ENCODE assay signal across 9 cellular contexts in the genomic region with DNA sequence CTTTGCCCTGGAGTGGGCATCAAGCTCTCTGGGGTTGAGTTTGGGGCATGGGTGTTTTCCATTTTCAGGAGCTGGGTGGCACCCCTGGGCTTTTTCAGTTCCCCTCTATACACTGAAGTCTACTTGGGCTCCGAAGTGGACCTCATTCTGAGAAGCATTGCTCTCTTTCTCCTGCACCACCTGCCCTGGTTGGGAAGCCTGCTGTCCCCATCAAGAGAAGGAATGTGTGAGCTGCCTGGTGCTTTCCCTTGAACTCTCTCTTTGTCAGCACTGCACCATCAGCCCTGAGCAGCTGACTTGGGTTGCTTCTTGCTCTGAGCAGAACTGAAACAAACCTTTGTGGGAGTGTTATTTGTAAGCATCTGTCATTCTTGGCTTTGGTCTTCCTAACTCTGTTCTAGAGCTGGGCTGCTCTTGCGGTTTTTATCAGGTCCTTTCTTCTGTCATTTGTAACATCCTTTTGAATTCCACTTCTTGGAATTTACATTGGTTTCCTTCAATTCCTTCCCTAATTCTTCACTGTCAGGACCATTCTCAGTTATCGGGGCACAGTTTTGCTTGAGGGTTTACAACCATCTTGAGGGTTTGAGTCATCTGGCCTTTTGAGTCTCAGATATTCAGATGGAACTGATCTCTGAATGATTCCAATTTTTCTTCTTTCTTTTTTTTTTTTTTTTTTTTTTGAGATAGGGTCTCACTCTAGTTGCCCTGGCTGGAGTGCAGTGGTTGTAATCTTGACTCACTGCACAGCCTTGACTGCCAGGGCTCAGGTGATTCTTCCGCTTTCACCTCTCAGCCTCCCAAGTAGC. TPM values are rescaled to one million over a fixed set of nuclear protein-coding genes. Genes with fewer than 3 reads are reported as not detected.
DNase-seq lines count a peak whose midpoint lies in the region; ATAC-seq and TF ChIP-seq lines count a peak whose summit lies in the region.
"Had no signal": no experiment of that assay in that cellular context is flagged by ENCODE, and none has a peak within 500 bp of the region (broad histone marks: within the 10 kb centered on the region; RNA-seq: fewer than 3 reads in every experiment).

No MANE protein-coding gene starts in this region.

- no peaks in the 10 kb centered on the region for H3K27me3 Mint-ChIP-seq in CD4-positive, alpha-beta T cell
- H3K27me3 Mint-ChIP-seq in activated T-helper 17 cell treated with anti-CD3 and anti-CD28 coated beads, Interleukin-2, amount 50 U/mL, for 72 hours, result no peaks in the 10 kb centered on the region
- no peaks in the 10 kb centered on the region for H3K27me3 Mint-ChIP-seq in naive thymus-derived CD4-positive, alpha-beta T cell

- H3K27me3 ChIP-seq in CD4-positive, alpha-beta T cell (ENCODE audit: control insufficient read depth, insufficient read depth, low read length), result no peaks in the 10 kb centered on the region
- H3K27me3 ChIP-seq in naive thymus-derived CD4-positive, alpha-beta T cell (ENCODE audit: control insufficient read depth in 2 of 2, insufficient read depth in 2 of 2, low read length in 2 of 2), result no peaks in the 10 kb centered on the region

- H3K4me3 ChIP-seq in naive thymus-derived CD4-positive, alpha-beta T cell (ENCODE audit: low read length), result no peak overlapping the region

- CTCF ChIA-PET in CD4-positive, alpha-beta T cell (lab: Charles Lee), result interaction anchor here (0.6 to 0.8 kb wide), 2 partner anchors 9 to 28 kb away, joined by 3 read pairs; no protein-coding TSS in a partner anchor
- CTCF ChIA-PET in naive thymus-derived CD4-positive, alpha-beta T cell (lab: Charles Lee), result no interaction called here

- no peaks in the 10 kb centered on the region for H3K9me3 Mint-ChIP-seq in CD4-positive, alpha-beta T cell
- no peaks in the 10 kb centered on the region for H3K9me3 Mint-ChIP-seq in activated T-helper 17 cell treated with anti-CD3 and anti-CD28 coated beads, Interleukin-2, amount 50 U/mL, for 72 hours
- H3K9me3 Mint-ChIP-seq in naive thymus-derived CD4-positive, alpha-beta T cell, result no peaks in the 10 kb centered on the region

- ATAC-seq in CD4-positive, alpha-beta T cell (ENCODE audit: poor library complexity), result peak; percentile 71
- peak; percentile 71 for ATAC-seq in GM19438 (IDR thresholded peaks at IDR 0.05; ENCODE audit: low read depth, unreplicated experiment)
- ATAC-seq in HG03442 (IDR thresholded peaks at IDR 0.05; ENCODE audit: unreplicated experiment), result peak; percentile 80
- peak; percentile 98 for ATAC-seq in activated T-helper 17 cell treated with anti-CD3 and anti-CD28 coated beads, Interleukin-2, amount 50 U/mL, for 72 hours (replicated peaks)
- peak; percentile 78 for ATAC-seq in naive thymus-derived CD4-positive, alpha-beta T cell
- no peak for ATAC-seq in GM18505 (IDR thresholded peaks at IDR 0.05; ENCODE audit: unreplicated experiment)

- peaks cover 59% of the 10 kb centered on the region for H3K4me1 Mint-ChIP-seq in CD4-positive, alpha-beta T cell (ENCODE audit: low read depth)
- peaks cover 38% of the 10 kb centered on the region for H3K4me1 Mint-ChIP-seq in activated T-helper 17 cell treated with anti-CD3 and anti-CD28 coated beads, Interleukin-2, amount 50 U/mL, for 72 hours
- H3K4me1 Mint-ChIP-seq in naive thymus-derived CD4-positive, alpha-beta T cell, result peaks cover 42 to 71% (median 62%) of the 10 kb centered on the region in 7 donors

- H3K27ac ChIP-seq in CD4-positive, alpha-beta T cell (ENCODE audit: low read depth, low read length), result no peak overlapping the region
- peak overlapping the region; percentile 37 for H3K27ac ChIP-seq in naive thymus-derived CD4-positive, alpha-beta T cell (ENCODE audit: low read depth, low read length)

- POLR2A ChIA-PET in CD4-positive, alpha-beta T cell (lab: Charles Lee), result interaction anchor here (1.7 kb wide), 1 partner anchor 18 kb away, joined by 3 read pairs; no protein-coding TSS in a partner anchor
- POLR2A ChIA-PET in naive thymus-derived CD4-positive, alpha-beta T cell (lab: Charles Lee), result no interaction called here

- H3K36me3 Mint-ChIP-seq in CD4-positive, alpha-beta T cell (ENCODE audit: low read depth), result peaks cover 49% of the 10 kb centered on the region
- peaks cover 49% of the 10 kb centered on the region for H3K36me3 Mint-ChIP-seq in activated T-helper 17 cell treated with anti-CD3 and anti-CD28 coated beads, Interleukin-2, amount 50 U/mL, for 72 hours (ENCODE audit: low read depth)
- peaks cover 0 to 12% (median 5%) of the 10 kb centered on the region in 5 donors for H3K36me3 Mint-ChIP-seq in naive thymus-derived CD4-positive, alpha-beta T cell

- DNase-seq in CD4-positive, alpha-beta T cell, result no peak
- DNase-seq in naive thymus-derived CD4-positive, alpha-beta T cell, result peak in 1 of 9 donors; percentile 55
- DNase-seq in NCI-H1105 (lab: John Stamatoyannopoulos, UW) (no peak), SW 1271 (lab: John Stamatoyannopoulos, UW) (no peak)

- peak overlapping the region; percentile 27 for H3K4me3 Mint-ChIP-seq in CD4-positive, alpha-beta T cell
- peak overlapping the region; percentile 59 for H3K4me3 Mint-ChIP-seq in activated T-helper 17 cell treated with anti-CD3 and anti-CD28 coated beads, Interleukin-2, amount 50 U/mL, for 72 hours
- peak overlapping the region; percentile 36 to 72 (median 56) for H3K4me3 Mint-ChIP-seq in naive thymus-derived CD4-positive, alpha-beta T cell

- intact Hi-C loops in CD4-positive, alpha-beta T cell (cut with DNase I, micrococcal nuclease), result no loop called here
- intact Hi-C loops in naive thymus-derived CD4-positive, alpha-beta T cell (cut with micrococcal nuclease), result loop anchor here in 1 of 2 donors (2.0 kb wide), 1 partner anchor 55 kb away; a partner anchor contains a TSS

- H3K36me3 ChIP-seq in naive thymus-derived CD4-positive, alpha-beta T cell (ENCODE audit: control insufficient read depth in 2 of 3, insufficient read depth in 3 of 3, low read length in 3 of 3), result peaks cover 0 to 20% (median 3%) of the 10 kb centered on the region in 3 experiments

- peak overlapping the region; percentile 79 for H3K27ac Mint-ChIP-seq in CD4-positive, alpha-beta T cell
- peak overlapping the region; percentile 74 for H3K27ac Mint-ChIP-seq in activated T-helper 17 cell treated with anti-CD3 and anti-CD28 coated beads, Interleukin-2, amount 50 U/mL, for 72 hours
- peak overlapping the region; percentile 15 to 89 (median 79) for H3K27ac Mint-ChIP-seq in naive thymus-derived CD4-positive, alpha-beta T cell

- no peak for TF ChIP-seq POLR2A in GM18505 (IDR thresholded peaks at IDR 0.05; ENCODE audit: borderline replicate concordance, extremely low read depth, insufficient read depth, insufficient read length)

- no peak for TF ChIP-seq CTCF in CD4-positive, alpha-beta T cell (IDR thresholded peaks at IDR 0.05)

- H3K4me1 ChIP-seq in naive thymus-derived CD4-positive, alpha-beta T cell (ENCODE audit: control insufficient read depth in 2 of 2, insufficient read depth in 2 of 2, low read length in 2 of 2), result peaks cover 23 to 25% of the 10 kb centered on the region in 2 donors

- H3K9me3 ChIP-seq in CD4-positive, alpha-beta T cell (ENCODE audit: control insufficient read depth, low read length), result no peaks in the 10 kb centered on the region
- H3K9me3 ChIP-seq in naive thymus-derived CD4-positive, alpha-beta T cell (ENCODE audit: control insufficient read depth in 2 of 3, low read length in 3 of 3), result no peaks in the 10 kb centered on the region

RNA-seq across cellular contexts. Expression of a gene that starts 20.5 kb away (rescaled TPM):
- total RNA-seq in CD4-positive, alpha-beta T cell, result 10 to 100 TPM; 18.7 TPM
- total RNA-seq in activated T-helper 17 cell treated with anti-CD3 and anti-CD28 coated beads, Interleukin-2, amount 50 U/mL, for 72 hours, result 10 to 100 TPM; 36.6 to 78.9 TPM
- 10 to 100 TPM; 22.5 to 55.0 (median 34.2) TPM for total RNA-seq in naive thymus-derived CD4-positive, alpha-beta T cell
- polyA plus RNA-seq in naive thymus-derived CD4-positive, alpha-beta T cell, result 100 to 1,000 TPM in 1 of 2 donors, 10 to 100 TPM in 1; 89.8 to 101 TPM

RNA-seq across cellular contexts. Expression of a gene that starts 36.7 kb away (rescaled TPM):
- under 1 TPM in 1 of 2 experiments, not detected in 1; 0.14 TPM for total RNA-seq in CD4-positive, alpha-beta T cell
- under 1 TPM; 0.06 to 0.19 TPM for total RNA-seq in activated T-helper 17 cell treated with anti-CD3 and anti-CD28 coated beads, Interleukin-2, amount 50 U/mL, for 72 hours
- 1 to 10 TPM in 2 of 5 experiments, under 1 TPM in 3; 0.27 to 4.4 (median 0.77) TPM for total RNA-seq in naive thymus-derived CD4-positive, alpha-beta T cell
- polyA plus RNA-seq in naive thymus-derived CD4-positive, alpha-beta T cell, result 1 to 10 TPM in 1 of 2 donors, under 1 TPM in 1; 0.22 to 1.4 TPM
- total RNA-seq: H1 had no signal

RNA-seq across cellular contexts. Expression of a gene that starts 41.8 kb away (rescaled TPM):
- total RNA-seq in CD4-positive, alpha-beta T cell, result 10 to 100 TPM; 23.9 to 25.2 TPM
- 10 to 100 TPM; 28.9 to 56.6 TPM for total RNA-seq in activated T-helper 17 cell treated with anti-CD3 and anti-CD28 coated beads, Interleukin-2, amount 50 U/mL, for 72 hours
- 10 to 100 TPM; 29.0 to 56.0 (median 38.0) TPM for total RNA-seq in naive thymus-derived CD4-positive, alpha-beta T cell
- polyA plus RNA-seq in naive thymus-derived CD4-positive, alpha-beta T cell, result 10 to 100 TPM; 51.4 to 75.8 TPM

RNA-seq across cellular contexts. Expression of a gene that starts 44.6 kb away (rescaled TPM):
- total RNA-seq in CD4-positive, alpha-beta T cell, result under 1 TPM; 0.14 to 0.20 TPM
- total RNA-seq in activated T-helper 17 cell treated with anti-CD3 and anti-CD28 coated beads, Interleukin-2, amount 50 U/mL, for 72 hours, result under 1 TPM; 0.29 to 0.37 TPM
- under 1 TPM in 4 of 5 experiments, not detected in 1; 0.21 to 0.43 (median 0.27) TPM for total RNA-seq in naive thymus-derived CD4-positive, alpha-beta T cell
- polyA plus RNA-seq in naive thymus-derived CD4-positive, alpha-beta T cell, result not detected
- total RNA-seq: H1 had no signal

RNA-seq across cellular contexts. Expression of a gene that starts 54.1 kb away (rescaled TPM):
- total RNA-seq in CD4-positive, alpha-beta T cell, result 10 to 100 TPM; 20.0 to 21.2 TPM
- 10 to 100 TPM; 15.3 to 48.5 TPM for total RNA-seq in activated T-helper 17 cell treated with anti-CD3 and anti-CD28 coated beads, Interleukin-2, amount 50 U/mL, for 72 hours
- 10 to 100 TPM; 22.1 to 99.8 (median 31.7) TPM for total RNA-seq in naive thymus-derived CD4-positive, alpha-beta T cell
- 10 to 100 TPM; 70.2 to 72.4 TPM for polyA plus RNA-seq in naive thymus-derived CD4-positive, alpha-beta T cell
